Comparison of ENCODE assay signal across 12 cellular contexts in the genomic region with DNA sequence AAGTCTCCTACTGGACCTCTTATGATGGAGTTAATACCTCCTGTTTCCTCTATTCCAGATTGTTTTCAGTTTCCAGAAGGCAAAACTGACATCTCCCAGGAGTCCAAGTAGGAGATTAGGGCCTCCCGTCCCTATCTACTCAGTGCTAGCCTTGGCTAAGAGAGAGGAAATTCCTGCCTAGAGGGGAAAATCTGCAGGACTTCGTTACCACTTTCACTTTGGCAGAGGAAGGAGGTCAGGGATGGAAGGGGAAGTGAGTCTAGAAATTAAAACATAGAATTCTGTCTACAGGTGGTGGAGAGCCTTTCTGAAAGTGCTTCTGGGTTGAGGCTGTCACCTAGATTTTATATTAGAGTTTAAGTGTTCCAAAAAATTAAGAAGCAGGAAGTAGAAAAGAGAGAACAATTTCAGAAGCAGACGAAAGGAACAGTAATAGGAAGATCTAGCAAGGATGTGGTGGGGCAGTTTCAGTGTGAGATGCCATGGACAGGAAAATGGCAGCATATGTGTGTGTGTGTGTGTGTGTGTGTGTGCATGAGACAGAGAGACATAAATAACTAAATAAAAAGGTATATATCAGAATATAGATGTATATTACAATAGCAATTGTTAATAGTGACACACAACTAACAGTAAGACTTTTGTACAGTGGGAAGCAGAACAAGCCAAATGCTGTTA. TPM values are rescaled to one million over a fixed set of nuclear protein-coding genes. Genes with fewer than 3 reads are reported as not detected.
A peak's percentile ranks its signal among the peaks of the same experiment; 100 is the strongest.
DNase-seq lines count a peak whose midpoint lies in the region; ATAC-seq, FAIRE-seq and TF ChIP-seq lines count a peak whose summit lies in the region.
"Had no signal": no experiment of that assay in that cellular context is flagged by ENCODE, and none has a peak within 500 bp of the region (broad histone marks: within the 10 kb centered on the region; RNA-seq: fewer than 3 reads in every experiment).

No MANE protein-coding gene starts in this region.

- H3K27ac ChIP-seq in right cardiac atrium (ENCODE audit: low read length) (peak overlapping the region; percentile 9), tibial artery (peak overlapping the region in 1 of 2 donors; percentile 45), HepG2 (ENCODE audit: extremely low read length, insufficient read depth, low read length) (no peak overlapping the region)
- H3K27ac ChIP-seq: epithelial cell of prostate, WERI-Rb-1 had no signal

- DNase-seq in right cardiac atrium (no peak), Right ventricle myocardium superior (no peak), dermis blood vessel endothelial cell (peak; percentile 10), tibial artery (no peak), HepG2 (ENCODE audit: low spot score) (no peak), NCI-H1417 (lab: John Stamatoyannopoulos, UW) (no peak)
- DNase-seq: DMS79, WERI-Rb-1 had no signal

- H3K4me1 ChIP-seq in right cardiac atrium (ENCODE audit: control insufficient read depth, insufficient read depth, low read length) (peaks cover 2% of the 10 kb centered on the region), tibial artery (peaks cover 0 to 17% (median 9%) of the 10 kb centered on the region in 4 donors), HepG2 (ENCODE audit: insufficient read depth, low read length) (no peaks in the 10 kb centered on the region)

- TF ChIP-seq CTCF in tibial artery (IDR thresholded peaks at IDR 0.05): no peak
- TF ChIP-seq CTCF in HepG2 (CRISPR knock-in tag; IDR thresholded peaks at IDR 0.05): no peak

- CTCF ChIA-PET in HepG2 (lab: Yijun Ruan, JAX; ENCODE audit: low intra/inter-chr PET ratio, low total read pairs): no interaction called here

- no peak overlapping the region for H3K9ac ChIP-seq in HepG2 (ENCODE audit: insufficient read depth, low read depth, low read length)

- POLR2A ChIA-PET in HepG2 (lab: Yijun Ruan, JAX): no interaction called here

- no peaks in the 10 kb centered on the region for H3K79me2 ChIP-seq in HepG2 (ENCODE audit: insufficient read depth, low read length)

- H3K27me3 ChIP-seq in right cardiac atrium (ENCODE audit: control insufficient read depth, insufficient read depth) (no peaks in the 10 kb centered on the region), tibial artery (no peaks in the 10 kb centered on the region), HepG2 (ENCODE audit: control insufficient read depth in 1 of 2, insufficient read depth in 2 of 2, low read length in 2 of 2) (peaks cover 0 to 20% of the 10 kb centered on the region in 2 experiments; a peak in 1 of 5 replicates)

- H3K36me3 ChIP-seq in tibial artery: no peaks in the 10 kb centered on the region
- no peaks in the 10 kb centered on the region for H3K36me3 ChIP-seq in HepG2 (replicated peaks in 1 of 2; ENCODE audit: control insufficient read depth in 1 of 2, insufficient read depth in 2 of 2, low read length in 2 of 2)
- H3K36me3 ChIP-seq: WERI-Rb-1 had no signal

- no peak for FAIRE-seq in HepG2 (lab: Jason Lieb, UNC)

- no peak overlapping the region for H3K4me2 ChIP-seq in HepG2 (ENCODE audit: low read depth, low read length)
- H3K4me2 ChIP-seq: GM23338 had no signal

- no peak overlapping the region for H2AFZ ChIP-seq in HepG2 (ENCODE audit: low read length)
- H2AFZ ChIP-seq: GM23338 had no signal

- ATAC-seq in right cardiac atrium (peak; percentile 18 to 43), Right ventricle myocardium superior (ENCODE audit: poor library complexity) (no peak), HepG2 (no peak)
- ATAC-seq: GM23338 had no signal

- no peak for TF ChIP-seq RAD21 in HepG2 (CRISPR knock-in tag; IDR thresholded peaks at IDR 0.05)

- TF ChIP-seq POLR2A in HepG2 (IDR thresholded peaks at IDR 0.05; ENCODE audit: insufficient read depth in 1 of 2, low read depth in 2 of 2, low read length in 2 of 2): no peak

- H4K20me1 ChIP-seq in HepG2 (ENCODE audit: insufficient read depth, low read length): no peaks in the 10 kb centered on the region

- 6% methylated on average over 3 of the region's 3 CpGs for WGBS in right cardiac atrium
- WGBS in HepG2 (ENCODE audit: low lambda C conversion rate): 6% methylated on average over 3 of the region's 3 CpGs

- intact Hi-C loops in right cardiac atrium (cut with DNase I) (no loop called here), Right ventricle myocardium superior (cut with DNase I) (no loop called here), tibial artery (cut with DNase I; ENCODE audit: low total_unique reads) (no loop called here), HepG2 (cut with micrococcal nuclease; ENCODE audit: unreplicated experiment) (no loop called here)

- TF ChIP-seq EP300 in HepG2 (IDR thresholded peaks at IDR 0.05; ENCODE audit: low read depth in 2 of 2, low read length in 2 of 2) (no peak), HepG2 (CRISPR knock-in tag; IDR thresholded peaks at IDR 0.05; ENCODE audit: borderline replicate concordance) (no peak)

- no TSS peak for BruUV-seq in HepG2 (replicated peaks; lab: Mats Ljungman, UMichigan)

- H3K9me3 ChIP-seq in right cardiac atrium (ENCODE audit: control insufficient read depth, low read length) (no peaks in the 10 kb centered on the region), tibial artery (no peaks in the 10 kb centered on the region), HepG2 (ENCODE audit: low read length) (no peaks in the 10 kb centered on the region)

- H3K4me3 ChIP-seq in right cardiac atrium (ENCODE audit: low read length) (peak overlapping the region; percentile 1), tibial artery (peak overlapping the region; percentile 7 to 15), HepG2 (replicated peaks in 1 of 3; ENCODE audit: insufficient read depth in 1 of 3, low read depth in 2 of 3, low read length in 3 of 3) (no peak overlapping the region)
- H3K4me3 ChIP-seq: GM23338 had no signal

- in situ Hi-C loops in HepG2 (cut with HindIII; ENCODE audit: extremely low pct_ligation_motif_present, low pct_unique_long_range_greater_than_20kb): no loop called here

RNA-seq across cellular contexts. Expression of gene TRIM68, which starts 2.4 kb away (rescaled TPM):
- total RNA-seq in right cardiac atrium (10 to 100 TPM in 3 of 4 donors, 1 to 10 TPM in 1; 10.0 to 12.4 (median 10.8) TPM), Right ventricle myocardium superior (11.0 TPM), dermis blood vessel endothelial cell (11.8 and 13.1 TPM in 2 replicates), HepG2 (2016; rRNA removed; fragmentation: Illumina TruSeq; extraction: Trizol) (not detected in 2 replicates)
- polyA plus RNA-seq in right cardiac atrium (6.5 TPM), HepG2 (2011; rRNA removed) (not detected in 2 replicates)
- not detected in 2 replicates for total RNA-seq in HepG2 (2016; cell fraction: cytosol; rRNA removed; fragmentation: Illumina TruSeq; extraction: Trizol; ENCODE audit: low read depth)
- total RNA-seq in HepG2 (2016; cell fraction: insoluble cytoplasmic fraction; rRNA removed; fragmentation: Illumina TruSeq; extraction: Trizol): not detected in 2 replicates
- total RNA-seq in HepG2 (2016; cell fraction: membrane; rRNA removed; fragmentation: Illumina TruSeq; extraction: Trizol): not detected in 2 replicates
- total RNA-seq in HepG2 (2016; cell fraction: nucleus; rRNA removed; fragmentation: Illumina TruSeq; extraction: Trizol): not detected in 2 replicates
- polyA plus RNA-seq in HepG2 (2011; cell fraction: cytosol; rRNA removed): not detected in 2 replicates
- not detected in 2 replicates for polyA plus RNA-seq in HepG2 (2011; cell fraction: nucleus; rRNA removed)
- polyA plus RNA-seq in HepG2 (2012): not detected in 2 replicates
- not detected in 2 replicates for polyA plus RNA-seq in HepG2 (2016; cell fraction: cytosol; fragmentation: Illumina TruSeq; extraction: Trizol; ENCODE audit: low read depth)
- not detected in 2 replicates for polyA plus RNA-seq in HepG2 (2016; cell fraction: insoluble cytoplasmic fraction; fragmentation: Illumina TruSeq; extraction: Trizol; ENCODE audit: low read depth)
- not detected in 2 replicates for polyA plus RNA-seq in HepG2 (2016; cell fraction: membrane; fragmentation: Illumina TruSeq; extraction: Trizol; ENCODE audit: low read depth)
- polyA plus RNA-seq in HepG2 (2016; cell fraction: nucleus; fragmentation: Illumina TruSeq; extraction: Trizol; ENCODE audit: insufficient read depth, low read depth): not detected in 2 replicates
- polyA minus RNA-seq in HepG2 (2011; rRNA and poly(A)+ RNA removed; ENCODE audit: low replicate concordance): 3.2 TPM in 1 of 2 replicates, not detected in the other
- not detected in 2 replicates for polyA minus RNA-seq in HepG2 (2011; cell fraction: cytosol; rRNA and poly(A)+ RNA removed)
- not detected in 2 replicates for polyA minus RNA-seq in HepG2 (2011; cell fraction: nucleus; rRNA and poly(A)+ RNA removed)

RNA-seq across cellular contexts. Expression of gene OR52I1, which starts 16.6 kb away (rescaled TPM):
- total RNA-seq in right cardiac atrium (not detected), Right ventricle myocardium superior (not detected), dermis blood vessel endothelial cell (not detected in 2 replicates), HepG2 (2016; rRNA removed; fragmentation: Illumina TruSeq; extraction: Trizol) (not detected in 2 replicates)
- polyA plus RNA-seq in right cardiac atrium (not detected), HepG2 (2011; rRNA removed) (not detected in 2 replicates)
- total RNA-seq in HepG2 (2016; cell fraction: cytosol; rRNA removed; fragmentation: Illumina TruSeq; extraction: Trizol; ENCODE audit: low read depth): not detected in 2 replicates
- not detected in 2 replicates for total RNA-seq in HepG2 (2016; cell fraction: insoluble cytoplasmic fraction; rRNA removed; fragmentation: Illumina TruSeq; extraction: Trizol)
- total RNA-seq in HepG2 (2016; cell fraction: membrane; rRNA removed; fragmentation: Illumina TruSeq; extraction: Trizol): not detected in 2 replicates
- not detected in 2 replicates for total RNA-seq in HepG2 (2016; cell fraction: nucleus; rRNA removed; fragmentation: Illumina TruSeq; extraction: Trizol)
- polyA plus RNA-seq in HepG2 (2011; cell fraction: cytosol; rRNA removed): not detected in 2 replicates
- not detected in 2 replicates for polyA plus RNA-seq in HepG2 (2011; cell fraction: nucleus; rRNA removed)
- polyA plus RNA-seq in HepG2 (2012): not detected in 2 replicates
- not detected in 2 replicates for polyA plus RNA-seq in HepG2 (2016; cell fraction: cytosol; fragmentation: Illumina TruSeq; extraction: Trizol; ENCODE audit: low read depth)
- polyA plus RNA-seq in HepG2 (2016; cell fraction: insoluble cytoplasmic fraction; fragmentation: Illumina TruSeq; extraction: Trizol; ENCODE audit: low read depth): not detected in 2 replicates
- polyA plus RNA-seq in HepG2 (2016; cell fraction: membrane; fragmentation: Illumina TruSeq; extraction: Trizol; ENCODE audit: low read depth): not detected in 2 replicates
- polyA plus RNA-seq in HepG2 (2016; cell fraction: nucleus; fragmentation: Illumina TruSeq; extraction: Trizol; ENCODE audit: insufficient read depth, low read depth): not detected in 2 replicates
- 0.28 TPM in 1 of 2 replicates, not detected in the other for polyA minus RNA-seq in HepG2 (2011; rRNA and poly(A)+ RNA removed; ENCODE audit: low replicate concordance)
- not detected in 2 replicates for polyA minus RNA-seq in HepG2 (2011; cell fraction: cytosol; rRNA and poly(A)+ RNA removed)
- not detected in 2 replicates for polyA minus RNA-seq in HepG2 (2011; cell fraction: nucleus; rRNA and poly(A)+ RNA removed)
- total RNA-seq: GM23338, pulmonary artery endothelial cell, urinary bladder had no signal
- polyA plus RNA-seq: GM23338, urinary bladder had no signal

RNA-seq across cellular contexts. Expression of gene OR51D1, which starts 26.9 kb away (rescaled TPM):
- total RNA-seq in right cardiac atrium: not detected
- polyA plus RNA-seq in right cardiac atrium: not detected
- not detected for total RNA-seq in Right ventricle myocardium superior
- total RNA-seq in dermis blood vessel endothelial cell: not detected in 2 replicates
- not detected in 2 replicates for total RNA-seq in HepG2 (2016; rRNA removed; fragmentation: Illumina TruSeq; extraction: Trizol)
- not detected in 2 replicates for total RNA-seq in HepG2 (2016; cell fraction: cytosol; rRNA removed; fragmentation: Illumina TruSeq; extraction: Trizol; ENCODE audit: low read depth)
- total RNA-seq in HepG2 (2016; cell fraction: insoluble cytoplasmic fraction; rRNA removed; fragmentation: Illumina TruSeq; extraction: Trizol): not detected in 2 replicates
- not detected in 2 replicates for total RNA-seq in HepG2 (2016; cell fraction: membrane; rRNA removed; fragmentation: Illumina TruSeq; extraction: Trizol)
- not detected in 2 replicates for total RNA-seq in HepG2 (2016; cell fraction: nucleus; rRNA removed; fragmentation: Illumina TruSeq; extraction: Trizol)
- not detected in 2 replicates for polyA plus RNA-seq in HepG2 (2011; rRNA removed)
- polyA plus RNA-seq in HepG2 (2011; cell fraction: cytosol; rRNA removed): not detected in 2 replicates
- not detected in 2 replicates for polyA plus RNA-seq in HepG2 (2011; cell fraction: nucleus; rRNA removed)
- not detected in 2 replicates for polyA plus RNA-seq in HepG2 (2012)
- polyA plus RNA-seq in HepG2 (2016; cell fraction: cytosol; fragmentation: Illumina TruSeq; extraction: Trizol; ENCODE audit: low read depth): not detected in 2 replicates
- polyA plus RNA-seq in HepG2 (2016; cell fraction: insoluble cytoplasmic fraction; fragmentation: Illumina TruSeq; extraction: Trizol; ENCODE audit: low read depth): not detected in 2 replicates
- polyA plus RNA-seq in HepG2 (2016; cell fraction: membrane; fragmentation: Illumina TruSeq; extraction: Trizol; ENCODE audit: low read depth): not detected in 2 replicates
- not detected in 2 replicates for polyA plus RNA-seq in HepG2 (2016; cell fraction: nucleus; fragmentation: Illumina TruSeq; extraction: Trizol; ENCODE audit: insufficient read depth, low read depth)
- polyA minus RNA-seq in HepG2 (2011; rRNA and poly(A)+ RNA removed; ENCODE audit: low replicate concordance): not detected in 2 replicates
- not detected in 2 replicates for polyA minus RNA-seq in HepG2 (2011; cell fraction: cytosol; rRNA and poly(A)+ RNA removed)
- not detected in 2 replicates for polyA minus RNA-seq in HepG2 (2011; cell fraction: nucleus; rRNA and poly(A)+ RNA removed)
- total RNA-seq: GM23338, pulmonary artery endothelial cell, urinary bladder had no signal
- polyA plus RNA-seq: GM23338, urinary bladder had no signal

RNA-seq across cellular contexts. Expression of gene OR52I2, which starts 28.9 kb away (rescaled TPM):
- total RNA-seq in right cardiac atrium: not detected
- not detected for polyA plus RNA-seq in right cardiac atrium
- total RNA-seq in Right ventricle myocardium superior: not detected
- not detected in 2 replicates for total RNA-seq in dermis blood vessel endothelial cell
- not detected in 2 replicates for total RNA-seq in HepG2 (2016; rRNA removed; fragmentation: Illumina TruSeq; extraction: Trizol)
- not detected in 2 replicates for total RNA-seq in HepG2 (2016; cell fraction: cytosol; rRNA removed; fragmentation: Illumina TruSeq; extraction: Trizol; ENCODE audit: low read depth)
- total RNA-seq in HepG2 (2016; cell fraction: insoluble cytoplasmic fraction; rRNA removed; fragmentation: Illumina TruSeq; extraction: Trizol): not detected in 2 replicates
- total RNA-seq in HepG2 (2016; cell fraction: membrane; rRNA removed; fragmentation: Illumina TruSeq; extraction: Trizol): not detected in 2 replicates
- total RNA-seq in HepG2 (2016; cell fraction: nucleus; rRNA removed; fragmentation: Illumina TruSeq; extraction: Trizol): not detected in 2 replicates
- not detected in 2 replicates for polyA plus RNA-seq in HepG2 (2011; rRNA removed)
- not detected in 2 replicates for polyA plus RNA-seq in HepG2 (2011; cell fraction: cytosol; rRNA removed)
- polyA plus RNA-seq in HepG2 (2011; cell fraction: nucleus; rRNA removed): not detected in 2 replicates
- not detected in 2 replicates for polyA plus RNA-seq in HepG2 (2012)
- polyA plus RNA-seq in HepG2 (2016; cell fraction: cytosol; fragmentation: Illumina TruSeq; extraction: Trizol; ENCODE audit: low read depth): not detected in 2 replicates
- not detected in 2 replicates for polyA plus RNA-seq in HepG2 (2016; cell fraction: insoluble cytoplasmic fraction; fragmentation: Illumina TruSeq; extraction: Trizol; ENCODE audit: low read depth)
- polyA plus RNA-seq in HepG2 (2016; cell fraction: membrane; fragmentation: Illumina TruSeq; extraction: Trizol; ENCODE audit: low read depth): not detected in 2 replicates
- polyA plus RNA-seq in HepG2 (2016; cell fraction: nucleus; fragmentation: Illumina TruSeq; extraction: Trizol; ENCODE audit: insufficient read depth, low read depth): not detected in 2 replicates
- not detected in 2 replicates for polyA minus RNA-seq in HepG2 (2011; rRNA and poly(A)+ RNA removed; ENCODE audit: low replicate concordance)
- not detected in 2 replicates for polyA minus RNA-seq in HepG2 (2011; cell fraction: cytosol; rRNA and poly(A)+ RNA removed)
- not detected in 2 replicates for polyA minus RNA-seq in HepG2 (2011; cell fraction: nucleus; rRNA and poly(A)+ RNA removed)
- total RNA-seq: GM23338, pulmonary artery endothelial cell, urinary bladder had no signal
- polyA plus RNA-seq: urinary bladder had no signal

RNA-seq across cellular contexts. Expression of gene OR51E1, which starts 33.4 kb away (rescaled TPM):
- total RNA-seq in right cardiac atrium: under 1 TPM; 0.22 to 0.63 (median 0.24) TPM
- polyA plus RNA-seq in right cardiac atrium: 0.45 TPM
- total RNA-seq in Right ventricle myocardium superior: 1.4 TPM
- total RNA-seq in dermis blood vessel endothelial cell: not detected in 2 replicates
- not detected in 2 replicates for total RNA-seq in HepG2 (2016; rRNA removed; fragmentation: Illumina TruSeq; extraction: Trizol)
- not detected in 2 replicates for total RNA-seq in HepG2 (2016; cell fraction: cytosol; rRNA removed; fragmentation: Illumina TruSeq; extraction: Trizol; ENCODE audit: low read depth)
- total RNA-seq in HepG2 (2016; cell fraction: insoluble cytoplasmic fraction; rRNA removed; fragmentation: Illumina TruSeq; extraction: Trizol): not detected in 2 replicates
- not detected in 2 replicates for total RNA-seq in HepG2 (2016; cell fraction: membrane; rRNA removed; fragmentation: Illumina TruSeq; extraction: Trizol)
- total RNA-seq in HepG2 (2016; cell fraction: nucleus; rRNA removed; fragmentation: Illumina TruSeq; extraction: Trizol): not detected in 2 replicates
- polyA plus RNA-seq in HepG2 (2011; rRNA removed): not detected in 2 replicates
- polyA plus RNA-seq in HepG2 (2011; cell fraction: cytosol; rRNA removed): not detected in 2 replicates
- not detected in 2 replicates for polyA plus RNA-seq in HepG2 (2011; cell fraction: nucleus; rRNA removed)
- polyA plus RNA-seq in HepG2 (2012): not detected in 2 replicates
- not detected in 2 replicates for polyA plus RNA-seq in HepG2 (2016; cell fraction: cytosol; fragmentation: Illumina TruSeq; extraction: Trizol; ENCODE audit: low read depth)
- not detected in 2 replicates for polyA plus RNA-seq in HepG2 (2016; cell fraction: insoluble cytoplasmic fraction; fragmentation: Illumina TruSeq; extraction: Trizol; ENCODE audit: low read depth)
- not detected in 2 replicates for polyA plus RNA-seq in HepG2 (2016; cell fraction: membrane; fragmentation: Illumina TruSeq; extraction: Trizol; ENCODE audit: low read depth)
- not detected in 2 replicates for polyA plus RNA-seq in HepG2 (2016; cell fraction: nucleus; fragmentation: Illumina TruSeq; extraction: Trizol; ENCODE audit: insufficient read depth, low read depth)
- not detected in 2 replicates for polyA minus RNA-seq in HepG2 (2011; rRNA and poly(A)+ RNA removed; ENCODE audit: low replicate concordance)
- not detected in 2 replicates for polyA minus RNA-seq in HepG2 (2011; cell fraction: cytosol; rRNA and poly(A)+ RNA removed)
- polyA minus RNA-seq in HepG2 (2011; cell fraction: nucleus; rRNA and poly(A)+ RNA removed): not detected in 2 replicates
- total RNA-seq: GM23338, pulmonary artery endothelial cell had no signal
- polyA plus RNA-seq: GM23338 had no signal

Comparison
In these comparisons a context has a peak if more than half of its experiments do, and no peak if none do; other contexts are left out.
1. ATAC-seq: peak in right cardiac atrium (2 of 2); none in Right ventricle myocardium superior (single experiment) and HepG2 (single experiment).
2. H3K4me3 ChIP-seq: peak in right cardiac atrium (single experiment) and tibial artery (2 of 2); none in HepG2 (0 of 3).
3. RNA of gene TRIM68, which starts 2.4 kb away (total RNA-seq): 11.8 to 13.1 TPM in dermis blood vessel endothelial cell, 11.0 TPM in Right ventricle myocardium superior (single experiment) and 10.0 to 12.4 TPM in right cardiac atrium; not detected in HepG2; every median in the first group is over 10 times any median in the second.